In genomic region chr6:37818536-37819176, GRCh38 we compare ENCODE assay signal across 8 cellular contexts. TPM values are rescaled to one million over a fixed set of nuclear protein-coding genes. Genes with fewer than 3 reads are reported as not detected.
DNase-seq lines count a peak whose midpoint lies in the region; ATAC-seq and TF ChIP-seq lines count a peak whose summit lies in the region.

No MANE protein-coding gene starts in this region.

- peak overlapping the region; percentile 80 for H3K4me2 ChIP-seq in BLaER1

- DNase-seq in NCI-H524 (lab: John Stamatoyannopoulos, UW) (peak; percentile 96 to 97), ecto neural progenitor cell (ENCODE audit: low spot score) (peak; percentile 94), lung (ENCODE audit: low spot score) (peak; percentile 96)
- peak; percentile 94 to 96 for DNase-seq in activated CD4-positive, alpha-beta T cell treated with anti-CD3 and anti-CD28 coated beads for 4 hours
- peak; percentile 87 to 93 (median 92) for DNase-seq in stimulated activated CD4-positive, alpha-beta T cell treated with anti-CD3 and anti-CD28 coated beads, TNF-alpha, amount 100 ng/mL, for 24 hours (ENCODE audit: low read depth in 3 of 3)

- H3K36me3 ChIP-seq in BLaER1 = peaks cover 11% of the 10 kb centered on the region; the same call in 1 of the 2 replicates
- peaks cover 0 to 1% of the 10 kb centered on the region in 2 donors for H3K36me3 ChIP-seq in lung (ENCODE audit: control insufficient read depth in 2 of 2, insufficient read depth in 2 of 2, low read length in 2 of 2)

- H4K20me1 ChIP-seq in BLaER1 = peaks cover 34% of the 10 kb centered on the region

- H3K9me3 ChIP-seq in BLaER1 (no peaks in the 10 kb centered on the region), lung (ENCODE audit: control insufficient read depth in 2 of 2, insufficient read depth in 1 of 2, low read length in 1 of 2) (no peaks in the 10 kb centered on the region)

- H3K27ac ChIP-seq in BLaER1 (peak overlapping the region; percentile 99), lung (ENCODE audit: low read depth in 1 of 2, low read length in 1 of 2) (peak overlapping the region; percentile 96)

- H3K27me3 ChIP-seq in BLaER1 (no peaks in the 10 kb centered on the region), lung (ENCODE audit: control insufficient read depth, insufficient read depth) (no peaks in the 10 kb centered on the region)

- peak; percentile 74 for ATAC-seq in HG03354 (IDR thresholded peaks at IDR 0.05; ENCODE audit: poor library complexity, severe bottlenecking, unreplicated experiment)
- ATAC-seq in lung (ENCODE audit: insufficient read depth, low FRiP score) = peak; percentile 89

- H3K4me3 ChIP-seq in BLaER1 = peak overlapping the region; percentile 77
- peak overlapping the region; percentile 65 for H3K4me3 ChIP-seq in lung

- peak; percentile 98 for TF ChIP-seq POLR2A in GM19099 (IDR thresholded peaks at IDR 0.05; ENCODE audit: extremely low read depth, insufficient read length, low read depth)

- H3K4me1 ChIP-seq in BLaER1 (peaks cover 43% of the 10 kb centered on the region), lung (ENCODE audit: control insufficient read depth in 2 of 2, insufficient read depth in 2 of 2, low read length in 2 of 2) (peaks cover 9 to 22% of the 10 kb centered on the region in 2 donors)

- peak overlapping the region; percentile 97 for H3K9ac ChIP-seq in BLaER1

- WGBS in lung, 2 donors = 0% methylated on average over 27 of the region's 27 CpGs

- no peak for TF ChIP-seq CTCF in lung (IDR thresholded peaks at IDR 0.05; ENCODE audit: control extremely low read depth, extremely low read depth)

RNA-seq across cellular contexts. Expression of gene ZFAND3, which starts 0.9 kb away (rescaled TPM):
- total RNA-seq in lung = 10 to 100 TPM; 48.0 to 63.6 TPM
- 10 to 100 TPM; 27.6 to 54.5 TPM for polyA plus RNA-seq in lung

Comparison
In these comparisons a context has a peak if more than half of its experiments do, and no peak if none do; other contexts are left out.
1. Peak in every context shown above with its lines: DNase-seq, ATAC-seq, H3K4me3 ChIP-seq and H3K27ac ChIP-seq.